In genomic region chr12:1532796-1533195, GRCh38 we compare ENCODE assay signal across 11 cellular contexts.
A peak's percentile ranks its signal among the peaks of the same experiment; 100 is the strongest.
DNase-seq lines count a peak whose midpoint lies in the region; ATAC-seq and TF ChIP-seq lines count a peak whose summit lies in the region.
"Had no signal": no experiment of that assay in that cellular context is flagged by ENCODE, and none has a peak within 500 bp of the region (broad histone marks: within the 10 kb centered on the region; RNA-seq: fewer than 3 reads in every experiment).

No MANE protein-coding gene starts in this region.

- POLR2A ChIA-PET in activated CD4-positive, alpha-beta T cell treated with anti-CD3 and anti-CD28 coated beads for 36 hours (lab: Charles Lee) = interaction anchor here (0.6 kb wide), 2 partner anchors 409 to 841 kb away, joined by 4 to 6 read pairs; no protein-coding TSS in a partner anchor

- CTCF ChIA-PET in activated CD4-positive, alpha-beta T cell treated with anti-CD3 and anti-CD28 coated beads for 36 hours (lab: Charles Lee) = interaction anchor here (0.6 to 2.2 kb wide), 4 partner anchors 11 to 415 kb away, joined by 3 to 10 read pairs (median 4); no protein-coding TSS in a partner anchor

- H3K4me1 ChIP-seq in KMS-11 (ENCODE audit: low read depth, poor library complexity, severe bottlenecking) (peaks cover 53% of the 10 kb centered on the region), neuronal stem cell (ENCODE audit: control insufficient read depth in 2 of 2, insufficient read depth in 1 of 2, low read depth in 1 of 2, low read length in 2 of 2) (peaks cover 0 to 33% of the 10 kb centered on the region in 2 donors), Peyer's patch (peaks cover 0 to 24% (median 0%) of the 10 kb centered on the region in 4 donors)
- H3K4me1 ChIP-seq: testis had no signal

- no peak overlapping the region for H2BK15ac ChIP-seq in neuronal stem cell (ENCODE audit: low read length)

- no peak overlapping the region for H4K8ac ChIP-seq in neuronal stem cell (ENCODE audit: low read depth, low read length)

- no peaks in the 10 kb centered on the region for H3K36me3 Mint-ChIP-seq in activated CD4-positive, alpha-beta T cell treated with anti-CD3 and anti-CD28 coated beads for 36 hours (ENCODE audit: low read depth)

- peaks cover 32% of the 10 kb centered on the region for H3K4me1 Mint-ChIP-seq in activated CD4-positive, alpha-beta T cell treated with anti-CD3 and anti-CD28 coated beads for 36 hours

- no peaks in the 10 kb centered on the region for H3K27me3 ChIP-seq in KMS-11 (ENCODE audit: insufficient read depth, low read depth)
- H3K27me3 ChIP-seq in brain microvascular endothelial cell (replicated peaks) = no peaks in the 10 kb centered on the region
- peaks cover 0 to 91% (median 0%) of the 10 kb centered on the region in 3 experiments for H3K27me3 ChIP-seq in neuronal stem cell (ENCODE audit: control insufficient read depth in 3 of 3, insufficient read depth in 3 of 3, low read depth in 1 of 3, low read length in 3 of 3)
- peaks cover 0 to 24% of the 10 kb centered on the region in 2 donors for H3K27me3 ChIP-seq in Peyer's patch
- H3K27me3 ChIP-seq: testis had no signal

- H3K14ac ChIP-seq in neuronal stem cell (ENCODE audit: low read length) = no peak overlapping the region

- H3K9ac ChIP-seq in KMS-11 (peak overlapping the region; percentile 94), neuronal stem cell (ENCODE audit: low read depth, low read length, poor library complexity) (no peak overlapping the region)

- H2AFZ ChIP-seq in KMS-11 (ENCODE audit: low read depth) (no peak overlapping the region), neuronal stem cell (ENCODE audit: low read length) (no peak overlapping the region)

- peak overlapping the region; percentile 94 for H3K27ac ChIP-seq in KMS-11
- H3K27ac ChIP-seq in brain microvascular endothelial cell = no peak overlapping the region
- H3K27ac ChIP-seq in neuronal stem cell (replicated peaks; ENCODE audit: low read length) = no peak overlapping the region
- H3K27ac ChIP-seq in Peyer's patch = no peak overlapping the region
- H3K27ac ChIP-seq: neutrophil, testis had no signal

- H3K27ac Mint-ChIP-seq in activated CD4-positive, alpha-beta T cell treated with anti-CD3 and anti-CD28 coated beads for 36 hours = no peak overlapping the region

- H3K27me3 Mint-ChIP-seq in activated CD4-positive, alpha-beta T cell treated with anti-CD3 and anti-CD28 coated beads for 36 hours = peaks cover 60% of the 10 kb centered on the region

- H3K9me3 Mint-ChIP-seq in activated CD4-positive, alpha-beta T cell treated with anti-CD3 and anti-CD28 coated beads for 36 hours (ENCODE audit: low read depth) = no peaks in the 10 kb centered on the region

- no peak overlapping the region for H2AK5ac ChIP-seq in neuronal stem cell (ENCODE audit: low read depth, low read length)

- no CpG with 5 or more reads among the region's 3 CpGs for WGBS in neuronal stem cell (ENCODE audit: extremely low coverage in 2 of 2, insufficient read length in 2 of 2, insufficient replicate concordance in 1 of 2), 2 donors

- no peak overlapping the region for H3K4ac ChIP-seq in neuronal stem cell (ENCODE audit: low read length)

- no peak for TF ChIP-seq POLR2A in Peyer's patch (IDR thresholded peaks at IDR 0.05)

- peaks cover 36% of the 10 kb centered on the region for H4K20me1 ChIP-seq in KMS-11 (ENCODE audit: insufficient read depth)

- intact Hi-C loops in activated CD4-positive, alpha-beta T cell treated with anti-CD3 and anti-CD28 coated beads for 36 hours (cut with DNase I, micrococcal nuclease) = loop anchor here (1.0 to 5.0 kb wide), 3 partner anchors 22 to 418 kb away; partner anchors contain the start of gene FBXL14 (in 1 of the 2)

- H3K4me3 Mint-ChIP-seq in activated CD4-positive, alpha-beta T cell treated with anti-CD3 and anti-CD28 coated beads for 36 hours = peak overlapping the region; percentile 50

- no peak for ATAC-seq in activated CD4-positive, alpha-beta T cell treated with anti-CD3 and anti-CD28 coated beads for 36 hours
- ATAC-seq in GM19463 (IDR thresholded peaks at IDR 0.05; ENCODE audit: unreplicated experiment) (no peak), GM18907 (IDR thresholded peaks at IDR 0.05; ENCODE audit: unreplicated experiment) (no peak)

- in situ Hi-C loops in brain microvascular endothelial cell (cut with HindIII; ENCODE audit: low pct_ligation_motif_present, low sequenced_read_pairs) = no loop called here

- H2BK5ac ChIP-seq in neuronal stem cell (ENCODE audit: low read length) = no peak overlapping the region

- H3K4me3 ChIP-seq in KMS-11 (IDR thresholded peaks at IDR 0.05; ENCODE audit: insufficient read depth, low read depth, low read length) (no peak overlapping the region), brain microvascular endothelial cell (ENCODE audit: low read depth, low read length) (no peak overlapping the region), neuronal stem cell (ENCODE audit: low read length in 2 of 2) (no peak overlapping the region), Peyer's patch (peak overlapping the region in 1 of 4 donors; percentile 6)
- H3K4me3 ChIP-seq: testis had no signal

- H3K79me2 ChIP-seq in KMS-11 (ENCODE audit: insufficient read depth, low read depth) = peaks cover 90% of the 10 kb centered on the region

- H3K36me3 ChIP-seq in KMS-11 (ENCODE audit: insufficient read depth) (peaks cover 5% of the 10 kb centered on the region; the same call in 1 of the 2 replicates), brain microvascular endothelial cell (replicated peaks) (no peaks in the 10 kb centered on the region), neuronal stem cell (replicated peaks in 1 of 2; ENCODE audit: control insufficient read depth in 2 of 2, insufficient read depth in 2 of 2, low read length in 2 of 2) (peaks cover 0 to 4% of the 10 kb centered on the region in 2 donors), Peyer's patch (no peaks in the 10 kb centered on the region)
- H3K36me3 ChIP-seq: neutrophil had no signal

- H3K18ac ChIP-seq in neuronal stem cell (ENCODE audit: low read length) = no peak overlapping the region

- H3K79me1 ChIP-seq in neuronal stem cell (ENCODE audit: low read depth, low read length) = peaks cover 10% of the 10 kb centered on the region

- H4K91ac ChIP-seq in neuronal stem cell (ENCODE audit: low read depth, low read length, poor library complexity) = no peak overlapping the region

- TF ChIP-seq CTCF in KMS-11 (conservative IDR thresholded peaks at IDR 0.05; ENCODE audit: low read depth, low read length) = no peak
- peak; percentile 27 for TF ChIP-seq CTCF in brain microvascular endothelial cell (IDR thresholded peaks at IDR 0.05; ENCODE audit: low read depth, low read length, missing control alignments)
- TF ChIP-seq CTCF in Peyer's patch (IDR thresholded peaks at IDR 0.05) = no peak

- no peak for DNase-seq in activated CD4-positive, alpha-beta T cell treated with anti-CD3 and anti-CD28 coated beads for 36 hours
- DNase-seq in activated CD4-positive, alpha-beta T cell treated with anti-CD3 and anti-CD28 coated beads, Interleukin-2, amount 50 U/mL, for 48 hours = no peak
- DNase-seq in brain microvascular endothelial cell (no peak), neuronal stem cell (ENCODE audit: low spot score) (no peak), Peyer's patch (no peak)
- DNase-seq: NCI-H1048, testis had no signal

- H2BK120ac ChIP-seq in neuronal stem cell (ENCODE audit: low read depth, low read length) = no peak overlapping the region

- no peak overlapping the region for H2BK12ac ChIP-seq in neuronal stem cell (ENCODE audit: low read length)

- no peak overlapping the region for H3K23ac ChIP-seq in neuronal stem cell (ENCODE audit: low read depth, low read length, poor library complexity)

- H3K4me2 ChIP-seq in KMS-11 (peak overlapping the region; percentile 94), neuronal stem cell (ENCODE audit: insufficient read depth, low read length, poor library complexity, severe bottlenecking) (peak overlapping the region; percentile 38)

- H3K9me3 ChIP-seq in neuronal stem cell (replicated peaks in 1 of 2; ENCODE audit: control insufficient read depth in 2 of 2, insufficient read depth in 1 of 2, low read depth in 1 of 2, low read length in 2 of 2) (peaks cover 2 to 4% of the 10 kb centered on the region in 2 donors), Peyer's patch (no peaks in the 10 kb centered on the region)
- H3K9me3 ChIP-seq: neutrophil, testis had no signal
